Comparison of ENCODE assay signal across 16 cellular contexts in the genomic region with DNA sequence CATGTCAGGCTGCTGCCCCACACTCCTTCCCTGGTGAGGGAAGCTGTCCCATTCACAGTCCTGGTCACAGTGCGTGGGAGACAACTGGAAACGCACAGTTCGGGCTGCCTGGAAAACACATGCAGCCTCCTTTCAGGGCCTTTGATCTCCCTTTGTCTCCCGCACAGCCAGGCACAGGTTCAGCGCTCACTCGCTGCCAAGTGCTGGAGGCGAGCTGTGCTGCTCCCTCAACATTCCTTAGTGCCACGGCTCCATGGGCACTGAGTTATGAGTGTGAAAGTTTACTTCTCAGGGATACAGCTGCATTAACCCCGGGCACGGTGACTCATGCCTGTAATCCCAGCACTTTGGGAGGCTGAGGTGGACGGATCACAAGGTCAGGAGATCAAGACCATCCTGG. TPM values are rescaled to one million over a fixed set of nuclear protein-coding genes. Genes with fewer than 3 reads are reported as not detected.
DNase-seq lines count a peak whose midpoint lies in the region; ATAC-seq, FAIRE-seq and TF ChIP-seq lines count a peak whose summit lies in the region.
"Had no signal": no experiment of that assay in that cellular context is flagged by ENCODE, and none has a peak within 500 bp of the region (broad histone marks: within the 10 kb centered on the region; RNA-seq: fewer than 3 reads in every experiment).

No MANE protein-coding gene starts in this region.

- H3K27me3 Mint-ChIP-seq in CD14-positive monocyte (ENCODE audit: low read depth in 3 of 3): peaks cover 0 to 2% (median 0%) of the 10 kb centered on the region in 3 donors
- H3K27me3 Mint-ChIP-seq: activated B cell treated with CpG ODN at 0.5 μM for 24 hours; effector memory CD8-positive, alpha-beta T cell had no signal

- intact Hi-C loops in PC-3 (cut with micrococcal nuclease): no loop called here
- intact Hi-C loops in CD14-positive monocyte (cut with micrococcal nuclease): no loop called here

- CTCF ChIA-PET in PC-3 (lab: Charles Lee) (no interaction called here), H1 (lab: Charles Lee; ENCODE audit: partially characterized antibody) (interaction anchor here (1.0 to 2.8 kb wide), 9 partner anchors 8 to 90 kb away, joined by 3 to 17 read pairs (median 3); a partner anchor contains a TSS)

- H2BK12ac ChIP-seq in H1 (ENCODE audit: low read depth, low read length): no peak overlapping the region

- H3K36me3 ChIP-seq in PC-3 (ENCODE audit: low read depth, low read length) (peaks cover 69% of the 10 kb centered on the region), H1 (ENCODE audit: control insufficient read depth in 2 of 4, insufficient read depth in 4 of 4, low read length in 3 of 4) (peaks cover 25 to 60% (median 49%) of the 10 kb centered on the region in 4 experiments)

- no peak overlapping the region for H2AFZ ChIP-seq in PC-3 (ENCODE audit: low read length)
- H2AFZ ChIP-seq in H1 (ENCODE audit: low read length): no peak overlapping the region

- H3K4ac ChIP-seq in H1 (replicated peaks; ENCODE audit: insufficient read length, low read depth, low read length): no peak overlapping the region

- H3K4me3 Mint-ChIP-seq in CD14-positive monocyte: no peak overlapping the region
- H3K4me3 Mint-ChIP-seq: activated B cell treated with CpG ODN at 0.5 μM for 24 hours; effector memory CD8-positive, alpha-beta T cell; mesothelial cell of epicardium had no signal

- no peaks in the 10 kb centered on the region for H3K9me2 ChIP-seq in PC-3 (replicated peaks; ENCODE audit: low read length)

- H2BK20ac ChIP-seq in H1 (ENCODE audit: low read length): no peak overlapping the region

- peak; percentile 86 for ATAC-seq in PC-3
- ATAC-seq in omental fat pad (ENCODE audit: low FRiP score): no peak
- ATAC-seq in GM18520 (IDR thresholded peaks at IDR 0.05; ENCODE audit: unreplicated experiment): no peak
- ATAC-seq: effector memory CD8-positive, alpha-beta T cell had no signal

- H4K5ac ChIP-seq in H1 (ENCODE audit: insufficient read length, low read depth, low read length): no peak overlapping the region

- no TSS peak for BruUV-seq in PC-3 (replicated peaks; lab: Mats Ljungman, UMichigan)

- H3K79me2 ChIP-seq in PC-3 (ENCODE audit: low read length) (peaks cover 100% of the 10 kb centered on the region), H1 (ENCODE audit: control insufficient read depth in 1 of 2, insufficient read depth in 2 of 2, low read length in 2 of 2) (peaks cover 25 to 95% of the 10 kb centered on the region in 2 experiments)

- no peak overlapping the region; the same call in 1 of the 2 replicates for H2BK5ac ChIP-seq in H1 (ENCODE audit: low read depth, low read length)

- H3K27ac Mint-ChIP-seq in CD14-positive monocyte: no peak overlapping the region
- H3K27ac Mint-ChIP-seq: activated B cell treated with CpG ODN at 0.5 μM for 24 hours, mesothelial cell of epicardium had no signal

- no peak overlapping the region for H2AK5ac ChIP-seq in H1 (ENCODE audit: low read depth, low read length)

- no peak overlapping the region for H2BK15ac ChIP-seq in H1 (ENCODE audit: low read length)

- H3K36me3 Mint-ChIP-seq in CD14-positive monocyte: peaks cover 76 to 99% of the 10 kb centered on the region in 2 donors

- no peaks in the 10 kb centered on the region for H3F3A ChIP-seq in PC-3 (ENCODE audit: low read length, unreplicated experiment)

- TF ChIP-seq CTCF in PC-3 (conservative IDR thresholded peaks at IDR 0.05; ENCODE audit: low read depth, low read length) (no peak), H1 (IDR thresholded peaks at IDR 0.05; ENCODE audit: control extremely low read depth in 1 of 3, insufficient read depth in 1 of 3, low read depth in 1 of 3, low read length in 3 of 3) (no peak), CD14-positive monocyte (IDR thresholded peaks at IDR 0.05) (no peak), omental fat pad (IDR thresholded peaks at IDR 0.05) (no peak)

- H3K56ac ChIP-seq in H1 (replicated peaks; ENCODE audit: insufficient read length, low read depth, low read length): no peak overlapping the region

- H3K4me2 ChIP-seq in PC-3 (ENCODE audit: low read length) (no peak overlapping the region), H1 (ENCODE audit: insufficient read depth in 1 of 2, low read depth in 2 of 2, low read length in 2 of 2) (no peak overlapping the region)

- H3K27me3 ChIP-seq in PC-3 (ENCODE audit: low read length) (no peaks in the 10 kb centered on the region), H1 (replicated peaks in 1 of 4; ENCODE audit: control insufficient read depth in 3 of 4, extremely low read depth in 1 of 4, insufficient read depth in 3 of 4, low read length in 3 of 4) (no peaks in the 10 kb centered on the region)

- H4K91ac ChIP-seq in H1 (replicated peaks; ENCODE audit: insufficient read length, low read length): no peak overlapping the region

- 91% methylated on average over 11 of the region's 11 CpGs; no CpG with 5 or more reads in 1 of the 2 experiments for WGBS in H1 (ENCODE audit: extremely low coverage in 1 of 2, insufficient coverage in 1 of 2, insufficient read length in 1 of 2, insufficient replicate concordance in 2 of 2, low coverage in 1 of 2, low lambda C conversion rate in 2 of 2, missing lambda C conversion rate in 1 of 2), 2 experiments

- TF ChIP-seq POLR2A in H1 (IDR thresholded peaks at IDR 0.05; ENCODE audit: control extremely low read depth in 1 of 2, low read depth in 2 of 2, low read length in 2 of 2): no peak

- H3K27ac ChIP-seq in PC-3 (ENCODE audit: low read length): no peak overlapping the region
- no peak overlapping the region for H3K27ac ChIP-seq in H1 (ENCODE audit: low read depth, low read length)

- no peak for TF ChIP-seq EP300 in H1 (IDR thresholded peaks at IDR 0.05; ENCODE audit: borderline replicate concordance in 1 of 2, low read depth in 2 of 2, low read length in 2 of 2)

- H4K8ac ChIP-seq in H1 (ENCODE audit: extremely low read depth, insufficient read depth, low read length): no peak overlapping the region

- peak; percentile 60 for DNase-seq in Daoy (ENCODE audit: low read depth)
- DNase-seq in PC-3: peak; percentile 62
- DNase-seq in H1 (ENCODE audit: low read depth in 1 of 2, low spot score in 2 of 2): no peak
- peak; percentile 45 for DNase-seq in midbrain (lab: John Stamatoyannopoulos, UW)
- no peak for DNase-seq in CD14-positive monocyte (ENCODE audit: low spot score)
- no peak for DNase-seq in omental fat pad (ENCODE audit: low spot score)
- no peak for DNase-seq in SW 1271 (lab: John Stamatoyannopoulos, UW)
- DNase-seq: activated B cell treated with CpG ODN at 0.5 μM for 24 hours; effector memory CD8-positive, alpha-beta T cell; NCI-H1105; NCI-H510A treated with DMSO at 0.1 percent for 48 hours; stimulated activated CD4-positive, alpha-beta T cell treated with anti-CD3 and anti-CD28 coated beads, Interleukin-4, amount 100 ng/mL, for 1 hour; stimulated activated naive CD4-positive, alpha-beta T cell treated with Interleukin-2 at 50 U/mL for 16 hours had no signal

- H4K20me1 ChIP-seq in PC-3 (ENCODE audit: low read length): peaks cover 74% of the 10 kb centered on the region
- H4K20me1 ChIP-seq in H1 (replicated peaks in 1 of 2; ENCODE audit: control insufficient read depth in 1 of 2, insufficient read depth in 2 of 2, low read length in 2 of 2): peaks cover 40 to 63% of the 10 kb centered on the region in 2 experiments

- H2BK120ac ChIP-seq in H1 (replicated peaks; ENCODE audit: low read depth, low read length): no peak overlapping the region

- no peak overlapping the region for H3K14ac ChIP-seq in H1 (ENCODE audit: insufficient read length)

- no peaks in the 10 kb centered on the region for H3K23me2 ChIP-seq in H1 (ENCODE audit: low read depth, low read length)

- no peak for TF ChIP-seq RAD21 in H1 (IDR thresholded peaks at IDR 0.05 in 1 of 2, conservative IDR thresholded peaks at IDR 0.05 in 1 of 2; ENCODE audit: low read depth in 2 of 2, low read length in 2 of 2)

- H3K4me1 ChIP-seq in PC-3 (ENCODE audit: insufficient read depth, low read length) (peaks cover 10% of the 10 kb centered on the region; the same call in 1 of the 2 replicates), H1 (replicated peaks in 1 of 4; ENCODE audit: control insufficient read depth in 3 of 4, insufficient read depth in 4 of 4, low read length in 3 of 4) (no peaks in the 10 kb centered on the region)

- H3K79me1 ChIP-seq in H1 (ENCODE audit: low read depth, low read length): peaks cover 16% of the 10 kb centered on the region

- no peak overlapping the region for H3K23ac ChIP-seq in H1 (ENCODE audit: insufficient read length)

- H3K18ac ChIP-seq in H1 (ENCODE audit: extremely low read depth, low read length): no peak overlapping the region

- H3K9ac ChIP-seq in PC-3 (ENCODE audit: low read length): no peak overlapping the region
- H3K9ac ChIP-seq in H1 (replicated peaks in 1 of 4; ENCODE audit: extremely low read depth in 1 of 4, low read depth in 3 of 4, low read length in 3 of 4): 0 out of 7 replicates have a peak overlapping the region, but pooled peaks of 1 of the 4 experiments have one; percentile 17

- peaks cover under 1% of the 10 kb centered on the region for H3K4me1 Mint-ChIP-seq in CD14-positive monocyte

- no peak for FAIRE-seq in H1 (lab: Jason Lieb, UNC)

- H3K4me3 ChIP-seq in PC-3 (ENCODE audit: low read length): no peak overlapping the region
- no peak overlapping the region for H3K4me3 ChIP-seq in H1 (ENCODE audit: extremely low read depth in 1 of 4, insufficient read depth in 2 of 4, low read depth in 3 of 4, low read length in 4 of 4)

- POLR2A ChIA-PET in PC-3 (lab: Charles Lee; ENCODE audit: unreplicated experiment): no interaction called here
- POLR2A ChIA-PET in H1 (lab: Charles Lee; ENCODE audit: partially characterized antibody): interaction anchor here (1.3 to 1.8 kb wide), 3 partner anchors 8 to 155 kb away, joined by 3 to 10 read pairs (median 3); no protein-coding TSS in a partner anchor

- H3K9me3 Mint-ChIP-seq in CD14-positive monocyte: no peaks in the 10 kb centered on the region
- H3K9me3 Mint-ChIP-seq: activated B cell treated with CpG ODN at 0.5 μM for 24 hours; effector memory CD8-positive, alpha-beta T cell; mesothelial cell of epicardium had no signal

- H3K9me3 ChIP-seq in PC-3 (ENCODE audit: low read length) (no peaks in the 10 kb centered on the region), H1 (ENCODE audit: insufficient read depth in 2 of 2, low read depth in 1 of 2, low read length in 1 of 2) (no peaks in the 10 kb centered on the region)

RNA-seq across cellular contexts. Expression of a gene that starts 9.1 kb away (rescaled TPM):
- 14.4 and 22.5 TPM in 2 replicates for total RNA-seq in Daoy (2014; rRNA removed; shearing (Covaris generic))
- 30.0 and 34.0 TPM in 2 replicates for total RNA-seq in PC-3 (2014; rRNA removed)
- total RNA-seq in H1 (2021; fragmentation: NEBNext Ultra II Directional; extraction: Animal tissue kit (Norgen Biotek cat#: 25700)): 66.0 and 66.1 TPM in 2 replicates
- polyA plus RNA-seq in H1 (2011; rRNA removed): 32.8 and 38.3 TPM in 2 replicates
- polyA plus RNA-seq in H1 (2011; cell fraction: cytosol; rRNA removed): 41.4 TPM
- polyA plus RNA-seq in H1 (2011; cell fraction: nucleus; rRNA removed): 41.1 TPM
- polyA plus RNA-seq in H1 (2012, experiment 1 of 2): 46.9 to 54.7 TPM (median 49.9 TPM) in 4 replicates
- 35.5 TPM for polyA plus RNA-seq in H1 (2012, experiment 2 of 2)
- polyA plus RNA-seq in H1 (2013, experiment 1 of 2): 44.4 TPM
- 44.2 TPM for polyA plus RNA-seq in H1 (2013, experiment 2 of 2)
- 42.5 and 44.7 TPM in 2 replicates for polyA minus RNA-seq in H1 (2011; rRNA and poly(A)+ RNA removed)
- polyA minus RNA-seq in H1 (2011; cell fraction: cytosol; rRNA and poly(A)+ RNA removed): 40.8 TPM
- polyA minus RNA-seq in H1 (2011; cell fraction: nucleus; rRNA and poly(A)+ RNA removed): 22.0 TPM
- polyA plus RNA-seq in CD14-positive monocyte: 10 to 100 TPM; 18.0 to 25.9 TPM
- total RNA-seq in omental fat pad: 10 to 100 TPM; 21.2 to 49.6 (median 25.8) TPM

RNA-seq across cellular contexts. Expression of a gene that starts 28.8 kb away (rescaled TPM):
- total RNA-seq in Daoy (2014; rRNA removed; shearing (Covaris generic)): 0.51 and 1.7 TPM in 2 replicates
- not detected in 2 replicates for total RNA-seq in PC-3 (2014; rRNA removed)
- total RNA-seq in H1 (2021; fragmentation: NEBNext Ultra II Directional; extraction: Animal tissue kit (Norgen Biotek cat#: 25700)): 0.41 TPM in 1 of 2 replicates, not detected in the other
- 0.11 and 0.16 TPM in 2 replicates for polyA plus RNA-seq in H1 (2011; rRNA removed)
- polyA plus RNA-seq in H1 (2011; cell fraction: cytosol; rRNA removed): 0.16 TPM
- polyA plus RNA-seq in H1 (2011; cell fraction: nucleus; rRNA removed): 0.77 TPM
- 0.19 TPM in 1 of 4 replicates, not detected in the others for polyA plus RNA-seq in H1 (2012, experiment 1 of 2)
- polyA plus RNA-seq in H1 (2012, experiment 2 of 2): not detected
- 0.06 TPM for polyA plus RNA-seq in H1 (2013, experiment 1 of 2)
- polyA plus RNA-seq in H1 (2013, experiment 2 of 2): 0.06 TPM
- polyA minus RNA-seq in H1 (2011; rRNA and poly(A)+ RNA removed): not detected in 2 replicates
- polyA minus RNA-seq in H1 (2011; cell fraction: cytosol; rRNA and poly(A)+ RNA removed): not detected
- polyA minus RNA-seq in H1 (2011; cell fraction: nucleus; rRNA and poly(A)+ RNA removed): not detected
- not detected for polyA plus RNA-seq in CD14-positive monocyte
- 1 to 10 TPM in 1 of 4 donors, under 1 TPM in 1, not detected in 2; 0.48 to 3.0 TPM for total RNA-seq in omental fat pad
- total RNA-seq: activated B cell treated with CpG ODN at 0.5 μM for 24 hours, posterior vena cava had no signal

RNA-seq across cellular contexts. Expression of a gene that starts 47.4 kb away (rescaled TPM):
- total RNA-seq in Daoy (2014; rRNA removed; shearing (Covaris generic)): 10.6 and 12.9 TPM in 2 replicates
- total RNA-seq in PC-3 (2014; rRNA removed) (not detected in 2 replicates), omental fat pad (not detected)
- total RNA-seq in H1 (2021; fragmentation: NEBNext Ultra II Directional; extraction: Animal tissue kit (Norgen Biotek cat#: 25700)): 6.6 and 6.9 TPM in 2 replicates
- polyA plus RNA-seq in H1 (2011; rRNA removed) (17.0 and 21.9 TPM in 2 replicates), CD14-positive monocyte (not detected)
- 13.2 TPM for polyA plus RNA-seq in H1 (2011; cell fraction: cytosol; rRNA removed)
- 27.5 TPM for polyA plus RNA-seq in H1 (2011; cell fraction: nucleus; rRNA removed)
- 4.5 to 10.2 TPM (median 8.1 TPM) in 4 replicates for polyA plus RNA-seq in H1 (2012, experiment 1 of 2)
- 6.7 TPM for polyA plus RNA-seq in H1 (2012, experiment 2 of 2)
- polyA plus RNA-seq in H1 (2013, experiment 1 of 2): 8.1 TPM
- 5.9 TPM for polyA plus RNA-seq in H1 (2013, experiment 2 of 2)
- polyA minus RNA-seq in H1 (2011; rRNA and poly(A)+ RNA removed): 5.3 and 5.5 TPM in 2 replicates
- 4.3 TPM for polyA minus RNA-seq in H1 (2011; cell fraction: cytosol; rRNA and poly(A)+ RNA removed)
- polyA minus RNA-seq in H1 (2011; cell fraction: nucleus; rRNA and poly(A)+ RNA removed): 7.0 TPM
- total RNA-seq: activated B cell treated with CpG ODN at 0.5 μM for 24 hours, posterior vena cava had no signal

Comparison
In these comparisons a context has a peak if more than half of its experiments do, and no peak if none do; other contexts are left out.
1. DNase-seq: peak in Daoy (single experiment), PC-3 (single experiment) and midbrain (single experiment); none in H1 (0 of 2), CD14-positive monocyte (single experiment), omental fat pad (single experiment) and SW 1271 (0 of 2).